ENCODE assay signal across 13 cellular contexts in genomic region chr3:161913786-161914389, GRCh38.
DNase-seq lines count a peak whose midpoint lies in the region; ATAC-seq and TF ChIP-seq lines count a peak whose summit lies in the region.
"Had no signal": no experiment of that assay in that cellular context is flagged by ENCODE, and none has a peak within 500 bp of the region (broad histone marks: within the 10 kb centered on the region; RNA-seq: fewer than 3 reads in every experiment).

No MANE protein-coding gene starts in this region.

- no peaks in the 10 kb centered on the region for H3K27me3 Mint-ChIP-seq in MCF 10A (ENCODE audit: insufficient read depth, unreplicated experiment)
- H3K27me3 Mint-ChIP-seq: activated naive CD4-positive, alpha-beta T cell treated with anti-CD3 and anti-CD28 coated beads, Interleukin-2, amount 50 U/mL, for 24 hours had no signal

- TF ChIP-seq CTCF in MCF 10A (IDR thresholded peaks at IDR 0.05; ENCODE audit: unreplicated experiment), result no peak
- no peak for TF ChIP-seq CTCF in breast epithelium (IDR thresholded peaks at IDR 0.05)
- TF ChIP-seq CTCF in fibroblast of lung (conservative IDR thresholded peaks at IDR 0.05 in 1 of 2, IDR thresholded peaks at IDR 0.05 in 1 of 2; ENCODE audit: low read depth in 1 of 2, low read length in 2 of 2), result no peak
- no peak for TF ChIP-seq CTCF in tibial nerve (IDR thresholded peaks at IDR 0.05)

- H3K9me3 ChIP-seq in breast epithelium, result no peaks in the 10 kb centered on the region
- no peaks in the 10 kb centered on the region for H3K9me3 ChIP-seq in fibroblast of lung (ENCODE audit: control insufficient read depth, insufficient read depth, low read depth, low read length)
- H3K9me3 ChIP-seq in tibial nerve, result no peaks in the 10 kb centered on the region
- H3K9me3 ChIP-seq: colonic mucosa, thoracic aorta had no signal

- H4K20me1 ChIP-seq in fibroblast of lung (ENCODE audit: control insufficient read depth, extremely low read depth, insufficient read depth, low read length), result no peaks in the 10 kb centered on the region

- H3K4me3 ChIP-seq in breast epithelium, result no peak overlapping the region
- H3K4me3 ChIP-seq in fibroblast of lung (replicated peaks in 1 of 4; ENCODE audit: control extremely low read depth in 1 of 4, insufficient read depth in 1 of 4, low read depth in 3 of 4, low read length in 4 of 4), result no peak overlapping the region
- H3K4me3 ChIP-seq in tibial nerve, result no peak overlapping the region
- H3K4me3 ChIP-seq: colonic mucosa, thoracic aorta had no signal

- TF ChIP-seq POLR2A in breast epithelium (IDR thresholded peaks at IDR 0.05), result no peak
- TF ChIP-seq POLR2A in tibial nerve (IDR thresholded peaks at IDR 0.05), result no peak

- CTCF ChIA-PET in MCF 10A (lab: Yijun Ruan, JAX), result no interaction called here

- BruUV-seq in MCF 10A (replicated peaks; lab: Mats Ljungman, UMichigan), result no TSS peak

- ATAC-seq in SK-N-SH treated with all-trans-retinoic acid at 6 μM for 48 hours, result peak; percentile 83
- ATAC-seq: left lobe of liver had no signal

- no peaks in the 10 kb centered on the region for H3K79me2 ChIP-seq in fibroblast of lung (ENCODE audit: control insufficient read depth, insufficient read depth, low read length)

- H3K4me2 ChIP-seq in fibroblast of lung (ENCODE audit: extremely low read depth, insufficient read depth, low read length), result peak overlapping the region; percentile 42

- H3K9me3 Mint-ChIP-seq in MCF 10A (ENCODE audit: unreplicated experiment), result no peaks in the 10 kb centered on the region
- H3K9me3 Mint-ChIP-seq: activated naive CD4-positive, alpha-beta T cell treated with anti-CD3 and anti-CD28 coated beads, Interleukin-2, amount 50 U/mL, for 24 hours had no signal

- DNase-seq in MCF 10A (ENCODE audit: unreplicated experiment) (peak; percentile 31), breast epithelium (ENCODE audit: low spot score in 2 of 2) (no peak), fibroblast of lung (ENCODE audit: low read depth in 2 of 2) (peak; percentile 59 to 89), NCI-H1436 (lab: John Stamatoyannopoulos, UW) (no peak), tibial nerve (ENCODE audit: low spot score in 2 of 2) (no peak), NCI-H2227 treated with DMSO at 0.1 percent for 48 hours (lab: John Stamatoyannopoulos, UW) (no peak), NCI-H2081 (lab: John Stamatoyannopoulos, UW) (no peak)

- H3K27me3 ChIP-seq in breast epithelium (no peaks in the 10 kb centered on the region), fibroblast of lung (ENCODE audit: control insufficient read depth, insufficient read depth, low read length) (no peaks in the 10 kb centered on the region), tibial nerve (no peaks in the 10 kb centered on the region)
- H3K27me3 ChIP-seq: colonic mucosa had no signal

- no peaks in the 10 kb centered on the region for H3K4me1 Mint-ChIP-seq in MCF 10A (ENCODE audit: insufficient read depth, unreplicated experiment)
- H3K4me1 Mint-ChIP-seq: activated naive CD4-positive, alpha-beta T cell treated with anti-CD3 and anti-CD28 coated beads, Interleukin-2, amount 50 U/mL, for 24 hours had no signal

- H3K27ac Mint-ChIP-seq in MCF 10A (ENCODE audit: low read depth, unreplicated experiment), result no peak overlapping the region
- H3K27ac Mint-ChIP-seq: activated naive CD4-positive, alpha-beta T cell treated with anti-CD3 and anti-CD28 coated beads, Interleukin-2, amount 50 U/mL, for 24 hours had no signal

- H3K4me3 Mint-ChIP-seq in MCF 10A (ENCODE audit: unreplicated experiment), result no peak overlapping the region
- H3K4me3 Mint-ChIP-seq: activated naive CD4-positive, alpha-beta T cell treated with anti-CD3 and anti-CD28 coated beads, Interleukin-2, amount 50 U/mL, for 24 hours; nephron had no signal

- no peak overlapping the region for H2AFZ ChIP-seq in fibroblast of lung (ENCODE audit: low read length)

- H3K36me3 Mint-ChIP-seq in MCF 10A (ENCODE audit: insufficient read depth, unreplicated experiment), result no peaks in the 10 kb centered on the region
- H3K36me3 Mint-ChIP-seq: activated naive CD4-positive, alpha-beta T cell treated with anti-CD3 and anti-CD28 coated beads, Interleukin-2, amount 50 U/mL, for 24 hours had no signal

- intact Hi-C loops in MCF 10A (cut with micrococcal nuclease) (no loop called here), breast epithelium (cut with DNase I; ENCODE audit: low total_unique reads) (no loop called here)

- H3K36me3 ChIP-seq in breast epithelium (no peaks in the 10 kb centered on the region), fibroblast of lung (ENCODE audit: control insufficient read depth, insufficient read depth, low read length) (no peaks in the 10 kb centered on the region), tibial nerve (no peaks in the 10 kb centered on the region)
- H3K36me3 ChIP-seq: colonic mucosa, thoracic aorta had no signal

- no peak overlapping the region for H3K27ac ChIP-seq in breast epithelium
- H3K27ac ChIP-seq in fibroblast of lung (ENCODE audit: insufficient read depth, low read length), result no peak overlapping the region
- no peak overlapping the region for H3K27ac ChIP-seq in tibial nerve
- H3K27ac ChIP-seq: colonic mucosa, thoracic aorta had no signal

- H3K4me1 ChIP-seq in breast epithelium, result no peaks in the 10 kb centered on the region
- no peaks in the 10 kb centered on the region for H3K4me1 ChIP-seq in fibroblast of lung (ENCODE audit: control insufficient read depth, extremely low read depth, insufficient read depth, low read length)
- H3K4me1 ChIP-seq in tibial nerve, result peaks cover 0 to 13% (median 4%) of the 10 kb centered on the region in 4 donors
- H3K4me1 ChIP-seq: colonic mucosa had no signal

- no peak overlapping the region for H3K9ac ChIP-seq in fibroblast of lung (ENCODE audit: insufficient read depth, low read length)

- POLR2A ChIA-PET in MCF 10A (lab: Yijun Ruan, JAX), result no interaction called here

- TF ChIP-seq EP300 in tibial nerve (IDR thresholded peaks at IDR 0.05), result no peak

TF ChIP-seq in SK-N-SH treated with all-trans-retinoic acid at 6 μM for 48 hours, 23 proteins besides CTCF, POLR2A, EP300 and RAD21:
- TF ChIP-seq CSDC2 (CRISPR knock-in tag; IDR thresholded peaks at IDR 0.05) (no peak), BACH2 (CRISPR knock-in tag; IDR thresholded peaks at IDR 0.05; ENCODE audit: borderline replicate concordance) (no peak), ZFP3 (CRISPR knock-in tag; IDR thresholded peaks at IDR 0.05) (no peak), ESRRG (CRISPR knock-in tag; IDR thresholded peaks at IDR 0.05) (no peak)

Comparison
In these comparisons a context has a peak if more than half of its experiments do, and no peak if none do; other contexts are left out.
1. DNase-seq: peak in MCF 10A (single experiment) and fibroblast of lung (2 of 2); none in breast epithelium (0 of 2), NCI-H1436 (single experiment), tibial nerve (0 of 2), NCI-H2227 treated with DMSO at 0.1 percent for 48 hours (single experiment) and NCI-H2081 (0 of 2).